In genomic region chrX:78979789-78980464, GRCh38 we compare ENCODE assay signal across 9 cellular contexts. TPM values are rescaled to one million over a fixed set of nuclear protein-coding genes. Genes with fewer than 3 reads are reported as not detected.
DNase-seq lines count a peak whose midpoint lies in the region; ATAC-seq and TF ChIP-seq lines count a peak whose summit lies in the region.
"Had no signal": no experiment of that assay in that cellular context is flagged by ENCODE, and none has a peak within 500 bp of the region (broad histone marks: within the 10 kb centered on the region; RNA-seq: fewer than 3 reads in every experiment).

No MANE protein-coding gene starts in this region.

- H3K4me1 Mint-ChIP-seq in activated B cell treated with CpG ODN at 0.5 μM for 24 hours = peaks cover 14% of the 10 kb centered on the region

- CTCF ChIA-PET in activated B cell treated with CpG ODN at 0.5 μM for 24 hours (lab: Charles Lee) = no interaction called here

- peak overlapping the region; percentile 63 for H3K4me3 Mint-ChIP-seq in activated B cell treated with CpG ODN at 0.5 μM for 24 hours

- POLR2A ChIA-PET in activated B cell treated with CpG ODN at 0.5 μM for 24 hours (lab: Charles Lee) = no interaction called here

- peak; percentile 99 for ATAC-seq in GM19324 (IDR thresholded peaks at IDR 0.05; ENCODE audit: low FRiP score, unreplicated experiment)
- peak; percentile 88 for ATAC-seq in HG03060 (IDR thresholded peaks at IDR 0.05; ENCODE audit: low read depth, unreplicated experiment)
- ATAC-seq in activated B cell treated with CpG ODN at 0.5 μM for 24 hours (ENCODE audit: low read depth) = peak; percentile 65

- H3K27me3 Mint-ChIP-seq in activated B cell treated with CpG ODN at 0.5 μM for 24 hours = no peaks in the 10 kb centered on the region

- intact Hi-C loops in activated B cell treated with CpG ODN at 0.5 μM for 24 hours (cut with micrococcal nuclease) = no loop called here

- H3K27ac ChIP-seq in WERI-Rb-1 = no peak overlapping the region

- H3K27me3 ChIP-seq in GM06990 (replicated peaks; ENCODE audit: control insufficient read depth, insufficient read depth, low read length) (no peaks in the 10 kb centered on the region), WERI-Rb-1 (ENCODE audit: insufficient read depth, low read depth, severe bottlenecking) (peaks cover 8% of the 10 kb centered on the region)

- no peaks in the 10 kb centered on the region for H3K9me3 ChIP-seq in WERI-Rb-1 (ENCODE audit: severe bottlenecking)

- H3K9me3 Mint-ChIP-seq in activated B cell treated with CpG ODN at 0.5 μM for 24 hours = peaks cover 2% of the 10 kb centered on the region

- DNase-seq in GM06990 (ENCODE audit: extremely low read depth, insufficient read length) (peak; percentile 52), activated B cell treated with CpG ODN at 0.5 μM for 24 hours (no peak), WERI-Rb-1 (no peak), mucosa of gallbladder (ENCODE audit: low spot score) (no peak), HuH-7 (ENCODE audit: low spot score) (no peak), foreskin melanocyte (no peak)
- DNase-seq: NCI-H1436 had no signal

- H3K4me3 ChIP-seq in GM06990 (replicated peaks; ENCODE audit: low read depth, low read length) = peak overlapping the region; percentile 27; the same call in 1 of the 2 replicates
- no peak overlapping the region for H3K4me3 ChIP-seq in WERI-Rb-1 (ENCODE audit: low read depth, low read length)

- TF ChIP-seq CTCF in GM06990 (IDR thresholded peaks at IDR 0.05; ENCODE audit: insufficient read depth, low read length, poor library complexity, severe bottlenecking) (no peak), activated B cell treated with CpG ODN at 0.5 μM for 24 hours (IDR thresholded peaks at IDR 0.05) (no peak), WERI-Rb-1 (IDR thresholded peaks at IDR 0.05; ENCODE audit: low read depth, low read length) (no peak)

- peaks cover 1% of the 10 kb centered on the region for H3K36me3 Mint-ChIP-seq in activated B cell treated with CpG ODN at 0.5 μM for 24 hours (ENCODE audit: low read depth)

- no peaks in the 10 kb centered on the region for H3K36me3 ChIP-seq in GM06990 (ENCODE audit: control insufficient read depth, insufficient read depth, low read length)
- H3K36me3 ChIP-seq in WERI-Rb-1 = no peaks in the 10 kb centered on the region

- H3K27ac Mint-ChIP-seq in activated B cell treated with CpG ODN at 0.5 μM for 24 hours = peak overlapping the region; percentile 78

RNA-seq across cellular contexts. Expression of gene P2RY10, which starts 34.7 kb away (rescaled TPM):
- total RNA-seq in activated B cell treated with CpG ODN at 0.5 μM for 24 hours = 72.7 and 80.5 TPM in 2 replicates
- 1.5 TPM for total RNA-seq in mucosa of gallbladder

Comparison
In these comparisons a context has a peak if more than half of its experiments do, and no peak if none do; other contexts are left out.
1. RNA of gene P2RY10, which starts 34.7 kb away (total RNA-seq): 72.7 to 80.5 TPM in activated B cell treated with CpG ODN at 0.5 μM for 24 hours; 1.5 TPM in mucosa of gallbladder (single experiment); every median in the first group is over 10 times any median in the second.
2. Peak in every context shown above with its lines, with median percentiles within 50 percentile points of each other: ATAC-seq.